23 cellular contexts compared by ENCODE assay signal in genomic region chr20:44932916-44933315, GRCh38.
"Had no signal": no experiment of that assay in that cellular context is flagged by ENCODE, and none has a peak within 500 bp of the region (broad histone marks: within the 10 kb centered on the region; RNA-seq: fewer than 3 reads in every experiment).

No MANE protein-coding gene starts in this region.

- H3K27me3 ChIP-seq: MG63, SJSA1 had no signal

- H3K4me3 ChIP-seq: MG63, SJSA1, SK-N-MC had no signal

- H3K4me1 ChIP-seq: SJSA1 had no signal

- H3K9me3 ChIP-seq: MG63, SJSA1 had no signal

- H3K27ac ChIP-seq: SJSA1, SK-N-MC had no signal

- FAIRE-seq: RCC 7860 had no signal

- DNase-seq: Karpas-422, KG1, MG63, NCI-H1092, NCI-H1105 treated with DMSO at 0.1 percent for 48 hours, NCI-H1417 treated with DMSO at 0.1 percent for 48 hours, NCI-H146, NCI-H1694 treated with DMSO at 0.1 percent for 48 hours, NCI-H1930, NCI-H2081, NCI-H2107, NCI-H226, NCI-H446, NCI-H510A, NCI-H524 treated with DMSO at 0.1 percent for 48 hours, NCI-H69, NCI-H774, Right ventricle myocardium superior, RPMI8226, SIG-M5 had no signal
